ENCODE assay signal across 1 cellular context in the genomic region with DNA sequence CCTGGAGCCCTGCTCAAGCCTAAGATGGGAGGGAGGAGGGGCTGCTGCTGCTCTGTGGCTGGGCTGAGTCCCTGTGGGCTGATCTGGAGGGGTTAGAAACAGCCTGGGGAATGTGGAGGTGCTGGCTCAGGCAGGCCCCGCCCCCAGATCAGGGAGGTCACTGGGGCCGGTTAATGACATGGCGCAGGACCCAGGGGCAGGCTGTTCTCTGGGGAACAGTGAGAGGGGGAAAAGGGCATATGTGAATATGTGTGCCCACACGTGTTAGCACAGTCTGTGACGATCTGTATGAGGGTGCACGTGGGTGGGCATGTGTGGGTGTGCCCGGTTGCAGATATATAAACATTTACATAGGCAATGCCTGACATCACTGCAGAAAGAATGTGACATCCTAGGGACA.
TF ChIP-seq lines count a peak whose summit lies in the region.

No MANE protein-coding gene starts in this region.

TF ChIP-seq in SK-N-SH, 30 proteins besides CTCF, POLR2A, EP300 and RAD21 (continued from another document):
- TF ChIP-seq TCF12 (IDR thresholded peaks at IDR 0.05) = no peak
- TF ChIP-seq, protein P1, sequence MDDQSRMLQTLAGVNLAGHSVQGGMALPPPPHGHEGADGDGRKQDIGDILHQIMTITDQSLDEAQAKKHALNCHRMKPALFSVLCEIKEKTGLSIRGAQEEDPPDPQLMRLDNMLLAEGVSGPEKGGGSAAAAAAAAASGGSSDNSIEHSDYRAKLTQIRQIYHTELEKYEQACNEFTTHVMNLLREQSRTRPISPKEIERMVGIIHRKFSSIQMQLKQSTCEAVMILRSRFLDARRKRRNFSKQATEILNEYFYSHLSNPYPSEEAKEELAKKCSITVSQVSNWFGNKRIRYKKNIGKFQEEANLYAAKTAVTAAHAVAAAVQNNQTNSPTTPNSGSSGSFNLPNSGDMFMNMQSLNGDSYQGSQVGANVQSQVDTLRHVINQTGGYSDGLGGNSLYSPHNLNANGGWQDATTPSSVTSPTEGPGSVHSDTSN (IDR thresholded peaks at IDR 0.05) = no peak
- no peak for TF ChIP-seq GABPA (IDR thresholded peaks at IDR 0.05; ENCODE audit: low read depth)
